1 cellular context compared by ENCODE assay signal in genomic region chr19:39246951-39247669, GRCh38.
TF ChIP-seq lines count a peak whose summit lies in the region.

No MANE protein-coding gene starts in this region.

TF ChIP-seq in H1, 55 proteins besides CTCF, POLR2A, EP300 and RAD21:
- TF ChIP-seq KDM1A (IDR thresholded peaks at IDR 0.05; ENCODE audit: borderline replicate concordance, low read length) (no peak), USF2 (IDR thresholded peaks at IDR 0.05; ENCODE audit: low read length) (0 out of 2 replicates have a peak, but pooled peaks have one; percentile 17), E2F6 (IDR thresholded peaks at IDR 0.05) (peak; percentile 83), MAX (IDR thresholded peaks at IDR 0.05) (peak; percentile 93)
TF ChIP-seq in H1: peak in this region for 3.
